In genomic region chr1:207869859-207870258, GRCh38 we compare ENCODE assay signal across 8 cellular contexts. TPM values are rescaled to one million over a fixed set of nuclear protein-coding genes. Genes with fewer than 3 reads are reported as not detected.
DNase-seq lines count a peak whose midpoint lies in the region; ATAC-seq lines count a peak whose summit lies in the region.

No MANE protein-coding gene starts in this region.

- peaks cover 31% of the 10 kb centered on the region for H3K36me3 Mint-ChIP-seq in activated CD4-positive, alpha-beta T cell treated with anti-CD3 and anti-CD28 coated beads, Interleukin-2, amount 10 ng/mL, durations not matched to agents 7 days and 5 days (ENCODE audit: low read depth)
- H3K36me3 Mint-ChIP-seq in activated CD8-positive, alpha-beta T cell treated with anti-CD3 and anti-CD28 coated beads, Interleukin-2, amount 10 ng/mL, durations not matched to agents 7 days and 5 days (ENCODE audit: low read depth) = peaks cover 29% of the 10 kb centered on the region
- peaks cover 3 to 19% (median 4%) of the 10 kb centered on the region in 3 donors for H3K36me3 Mint-ChIP-seq in immature natural killer cell
- peaks cover 17 to 18% of the 10 kb centered on the region in 2 donors for H3K36me3 Mint-ChIP-seq in stimulated activated naive B cell treated with anti-CD40 and anti-IgM and Interleukin-4, amounts not matched to agents 10 μg/mL and 1 μg/mL and 100 μg/mL, for 72 hours

- H3K9me3 Mint-ChIP-seq in activated CD4-positive, alpha-beta T cell treated with anti-CD3 and anti-CD28 coated beads, Interleukin-2, amount 10 ng/mL, durations not matched to agents 7 days and 5 days = no peaks in the 10 kb centered on the region
- H3K9me3 Mint-ChIP-seq in activated CD8-positive, alpha-beta T cell treated with anti-CD3 and anti-CD28 coated beads, Interleukin-2, amount 10 ng/mL, durations not matched to agents 7 days and 5 days (ENCODE audit: insufficient read depth) = no peaks in the 10 kb centered on the region
- H3K9me3 Mint-ChIP-seq in immature natural killer cell = no peaks in the 10 kb centered on the region
- H3K9me3 Mint-ChIP-seq in stimulated activated naive B cell treated with anti-CD40 and anti-IgM and Interleukin-4, amounts not matched to agents 10 μg/mL and 1 μg/mL and 100 μg/mL, for 72 hours = no peaks in the 10 kb centered on the region

- H3K4me3 Mint-ChIP-seq in activated CD4-positive, alpha-beta T cell treated with anti-CD3 and anti-CD28 coated beads, Interleukin-2, amount 10 ng/mL, durations not matched to agents 7 days and 5 days = peak overlapping the region; percentile 79
- peak overlapping the region; percentile 76 for H3K4me3 Mint-ChIP-seq in activated CD8-positive, alpha-beta T cell treated with anti-CD3 and anti-CD28 coated beads, Interleukin-2, amount 10 ng/mL, durations not matched to agents 7 days and 5 days
- peak overlapping the region; percentile 79 to 88 (median 85) for H3K4me3 Mint-ChIP-seq in immature natural killer cell
- peak overlapping the region; percentile 84 to 93 for H3K4me3 Mint-ChIP-seq in stimulated activated naive B cell treated with anti-CD40 and anti-IgM and Interleukin-4, amounts not matched to agents 10 μg/mL and 1 μg/mL and 100 μg/mL, for 72 hours

- H3K27ac Mint-ChIP-seq in activated CD4-positive, alpha-beta T cell treated with anti-CD3 and anti-CD28 coated beads, Interleukin-2, amount 10 ng/mL, durations not matched to agents 7 days and 5 days = peak overlapping the region; percentile 47
- peak overlapping the region; percentile 54 for H3K27ac Mint-ChIP-seq in activated CD8-positive, alpha-beta T cell treated with anti-CD3 and anti-CD28 coated beads, Interleukin-2, amount 10 ng/mL, durations not matched to agents 7 days and 5 days
- H3K27ac Mint-ChIP-seq in immature natural killer cell = peak overlapping the region; percentile 85 to 91 (median 90)
- H3K27ac Mint-ChIP-seq in stimulated activated naive B cell treated with anti-CD40 and anti-IgM and Interleukin-4, amounts not matched to agents 10 μg/mL and 1 μg/mL and 100 μg/mL, for 72 hours = no peak overlapping the region

- no peak for DNase-seq in activated CD4-positive, alpha-beta T cell treated with anti-CD3 and anti-CD28 coated beads, Interleukin-2, amount 10 ng/mL, durations not matched to agents 7 days and 5 days
- no peak for DNase-seq in activated CD4-positive, alpha-beta T cell treated with anti-CD3 and anti-CD28 coated beads for 48 hours
- no peak for DNase-seq in activated CD8-positive, alpha-beta T cell treated with anti-CD3 and anti-CD28 coated beads, Interleukin-2, amount 10 ng/mL, durations not matched to agents 7 days and 5 days
- DNase-seq in immature natural killer cell (no peak), DMS 273 treated with DMSO at 0.1 percent for 48 hours (lab: John Stamatoyannopoulos, UW) (no peak)
- no peak for DNase-seq in stimulated activated naive B cell treated with anti-CD40 and anti-IgM and Interleukin-4, amounts not matched to agents 10 μg/mL and 1 μg/mL and 100 μg/mL, for 72 hours
- DNase-seq in stimulated activated CD4-positive, alpha-beta T cell treated with anti-CD3 and anti-CD28 coated beads, Interleukin-1b, Interleukin-23, amount 100 ng/mL, for 48 hours = no peak
- DNase-seq in activated effector memory CD4-positive, alpha-beta T cell treated with anti-CD3 and anti-CD28 coated beads, Interleukin-2, amount 50 U/mL, for 16 hours = no peak

- CTCF ChIA-PET in activated CD4-positive, alpha-beta T cell treated with anti-CD3 and anti-CD28 coated beads, Interleukin-2, amount 10 ng/mL, durations not matched to agents 7 days and 5 days (lab: Charles Lee) = interaction anchor here (0.5 to 7.4 kb wide), 19 partner anchors 8 to 83 kb away, joined by 3 to 124 read pairs (median 7); no protein-coding TSS in a partner anchor
- CTCF ChIA-PET in activated CD8-positive, alpha-beta T cell treated with anti-CD3 and anti-CD28 coated beads, Interleukin-2, amount 10 ng/mL, durations not matched to agents 7 days and 5 days (lab: Charles Lee) = interaction anchor here (1.5 to 20.0 kb wide), 12 partner anchors 8 to 97 kb away, joined by 4 to 656 read pairs (median 17); no protein-coding TSS in a partner anchor

- H3K27me3 Mint-ChIP-seq in activated CD4-positive, alpha-beta T cell treated with anti-CD3 and anti-CD28 coated beads, Interleukin-2, amount 10 ng/mL, durations not matched to agents 7 days and 5 days = no peaks in the 10 kb centered on the region
- no peaks in the 10 kb centered on the region for H3K27me3 Mint-ChIP-seq in activated CD8-positive, alpha-beta T cell treated with anti-CD3 and anti-CD28 coated beads, Interleukin-2, amount 10 ng/mL, durations not matched to agents 7 days and 5 days (ENCODE audit: low read depth)
- peaks cover 2 to 8% (median 5%) of the 10 kb centered on the region in 3 donors for H3K27me3 Mint-ChIP-seq in immature natural killer cell (ENCODE audit: low read depth in 3 of 3)
- no peaks in the 10 kb centered on the region for H3K27me3 Mint-ChIP-seq in stimulated activated naive B cell treated with anti-CD40 and anti-IgM and Interleukin-4, amounts not matched to agents 10 μg/mL and 1 μg/mL and 100 μg/mL, for 72 hours

- H3K4me1 Mint-ChIP-seq in activated CD4-positive, alpha-beta T cell treated with anti-CD3 and anti-CD28 coated beads, Interleukin-2, amount 10 ng/mL, durations not matched to agents 7 days and 5 days = peaks cover 83% of the 10 kb centered on the region
- H3K4me1 Mint-ChIP-seq in activated CD8-positive, alpha-beta T cell treated with anti-CD3 and anti-CD28 coated beads, Interleukin-2, amount 10 ng/mL, durations not matched to agents 7 days and 5 days (ENCODE audit: low read depth) = peaks cover 75% of the 10 kb centered on the region
- peaks cover 44 to 76% of the 10 kb centered on the region in 2 donors for H3K4me1 Mint-ChIP-seq in immature natural killer cell
- peaks cover 62 to 80% of the 10 kb centered on the region in 2 donors for H3K4me1 Mint-ChIP-seq in stimulated activated naive B cell treated with anti-CD40 and anti-IgM and Interleukin-4, amounts not matched to agents 10 μg/mL and 1 μg/mL and 100 μg/mL, for 72 hours

- POLR2A ChIA-PET in activated CD4-positive, alpha-beta T cell treated with anti-CD3 and anti-CD28 coated beads, Interleukin-2, amount 10 ng/mL, durations not matched to agents 7 days and 5 days (lab: Charles Lee) = no interaction called here
- POLR2A ChIA-PET in activated CD8-positive, alpha-beta T cell treated with anti-CD3 and anti-CD28 coated beads, Interleukin-2, amount 10 ng/mL, durations not matched to agents 7 days and 5 days (lab: Charles Lee) = interaction anchor here (0.8 to 3.7 kb wide), 5 partner anchors 13 to 93 kb away, joined by 4 to 26 read pairs (median 13); no protein-coding TSS in a partner anchor

- ATAC-seq in activated CD8-positive, alpha-beta T cell treated with anti-CD3 and anti-CD28 coated beads, Interleukin-2, amount 10 ng/mL, durations not matched to agents 7 days and 5 days = no peak
- no peak for ATAC-seq in stimulated activated naive B cell treated with anti-CD40 and anti-IgM and Interleukin-4, amounts not matched to agents 10 μg/mL and 1 μg/mL and 100 μg/mL, for 72 hours (replicated peaks)

RNA-seq across cellular contexts. Expression of gene CD34, which starts 41.1 kb away (rescaled TPM):
- under 1 TPM in 1 of 2 experiments, not detected in 1; 0.05 TPM for total RNA-seq in activated CD4-positive, alpha-beta T cell treated with anti-CD3 and anti-CD28 coated beads, Interleukin-2, amount 10 ng/mL, durations not matched to agents 7 days and 5 days
- not detected for total RNA-seq in activated CD8-positive, alpha-beta T cell treated with anti-CD3 and anti-CD28 coated beads, Interleukin-2, amount 10 ng/mL, durations not matched to agents 7 days and 5 days
- polyA plus RNA-seq in immature natural killer cell = not detected
